11 cellular contexts compared by ENCODE assay signal in the genomic region with DNA sequence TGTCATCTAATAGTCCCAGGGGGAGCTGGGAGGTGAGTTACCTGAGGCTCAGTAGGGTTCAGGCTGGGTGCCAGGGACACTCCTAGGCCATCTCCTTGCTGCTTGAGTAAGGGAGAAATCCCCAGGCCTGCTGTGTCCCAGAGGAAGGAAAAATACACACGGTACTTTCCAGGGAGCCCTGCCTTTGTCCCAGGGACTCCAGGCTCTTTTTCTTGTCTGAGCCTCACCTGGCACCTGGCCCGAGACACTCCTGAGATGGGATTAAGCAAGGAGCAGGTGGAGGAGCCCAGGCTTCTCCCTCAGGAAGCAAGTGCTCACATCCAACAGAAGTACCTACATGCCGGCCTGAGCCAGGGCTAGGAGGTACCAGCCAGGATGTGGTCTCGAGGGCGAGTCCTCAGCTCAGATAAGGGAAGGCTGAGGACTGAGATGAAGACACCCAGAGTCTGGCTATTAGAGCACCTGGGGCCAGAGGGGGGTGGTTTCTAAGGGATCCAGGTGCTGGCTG. TPM values are rescaled to one million over a fixed set of nuclear protein-coding genes. Genes with fewer than 3 reads are reported as not detected.
DNase-seq lines count a peak whose midpoint lies in the region; ATAC-seq lines count a peak whose summit lies in the region.
"Had no signal": no experiment of that assay in that cellular context is flagged by ENCODE, and none has a peak within 500 bp of the region (broad histone marks: within the 10 kb centered on the region; RNA-seq: fewer than 3 reads in every experiment).

No MANE protein-coding gene starts in this region.

- peak; percentile 20 for DNase-seq in stimulated activated CD4-positive, alpha-beta T cell treated with anti-CD3 and anti-CD28 coated beads, Interleukin-4, amount 100 ng/mL, for 24 hours
- no peak for DNase-seq in stimulated activated CD4-positive, alpha-beta T cell treated with anti-CD3 and anti-CD28 coated beads, Interleukin-2, amount 100 ng/mL, for 48 hours
- peak; percentile 35 for DNase-seq in UCSD-AML1 (lab: John Stamatoyannopoulos, UW; ENCODE audit: unreplicated experiment)
- DNase-seq in immature natural killer cell = no peak
- peak; percentile 43 for DNase-seq in ureter (ENCODE audit: low spot score)
- no peak for DNase-seq in HUDEP-2 (lab: John Stamatoyannopoulos, UW; ENCODE audit: unreplicated experiment in 76 of 76)
- DNase-seq in NCI-H2107 treated with DMSO at 0.1 percent for 48 hours (lab: John Stamatoyannopoulos, UW; ENCODE audit: unreplicated experiment) = no peak
- DNase-seq: SHP77 treated with DMSO at 0.1 percent for 48 hours had no signal

- H3K9me3 Mint-ChIP-seq in immature natural killer cell = no peaks in the 10 kb centered on the region

- peaks cover 2 to 8% (median 8%) of the 10 kb centered on the region in 3 donors for H3K27me3 Mint-ChIP-seq in immature natural killer cell (ENCODE audit: low read depth in 3 of 3)

- ATAC-seq in GM18520 (IDR thresholded peaks at IDR 0.05; ENCODE audit: unreplicated experiment) = no peak

- peak overlapping the region; percentile 82 to 90 (median 86) for H3K27ac Mint-ChIP-seq in immature natural killer cell

- H3K36me3 Mint-ChIP-seq in immature natural killer cell = no peaks in the 10 kb centered on the region

- peak overlapping the region; percentile 33 to 73 (median 66) for H3K4me3 Mint-ChIP-seq in immature natural killer cell

- H3K4me1 Mint-ChIP-seq in immature natural killer cell = peaks cover 44 to 53% of the 10 kb centered on the region in 2 donors

RNA-seq across cellular contexts. Expression of a gene that starts 0.9 kb away (rescaled TPM):
- polyA plus RNA-seq in immature natural killer cell = 1 to 10 TPM; 2.4 to 8.1 (median 4.5) TPM
- 1.2 TPM for total RNA-seq in ureter
- polyA plus RNA-seq: aorta had no signal

RNA-seq across cellular contexts. Expression of a gene that starts 15.0 kb away (rescaled TPM):
- 10 to 100 TPM; 21.2 to 31.2 (median 25.5) TPM for polyA plus RNA-seq in immature natural killer cell
- 37.9 TPM for total RNA-seq in ureter

RNA-seq across cellular contexts. Expression of a gene that starts 17.9 kb away (rescaled TPM):
- not detected for polyA plus RNA-seq in immature natural killer cell
- total RNA-seq in ureter = not detected
- total RNA-seq: aorta, tibial nerve had no signal

RNA-seq across cellular contexts. Expression of a gene that starts 19.4 kb away (rescaled TPM):
- polyA plus RNA-seq in immature natural killer cell = 10 to 100 TPM in 1 of 3 donors, 1 to 10 TPM in 2; 8.3 to 14.8 (median 9.9) TPM
- not detected for total RNA-seq in ureter

RNA-seq across cellular contexts. Expression of a gene that starts 33.4 kb away (rescaled TPM):
- polyA plus RNA-seq in immature natural killer cell = 1 to 10 TPM in 1 of 3 donors, under 1 TPM in 1, not detected in 1; 0.09 to 2.9 TPM
- 62.3 TPM for total RNA-seq in ureter

Comparison
In these comparisons a context has a peak if more than half of its experiments do, and no peak if none do; other contexts are left out.
1. DNase-seq: peak in stimulated activated CD4-positive, alpha-beta T cell treated with anti-CD3 and anti-CD28 coated beads, Interleukin-4, amount 100 ng/mL, for 24 hours (single experiment), UCSD-AML1 (single experiment) and ureter (single experiment); none in stimulated activated CD4-positive, alpha-beta T cell treated with anti-CD3 and anti-CD28 coated beads, Interleukin-2, amount 100 ng/mL, for 48 hours (0 of 2), immature natural killer cell (0 of 3), HUDEP-2 (0 of 76) and NCI-H2107 treated with DMSO at 0.1 percent for 48 hours (single experiment).